Comparison of ENCODE assay signal across 8 cellular contexts in the genomic region with DNA sequence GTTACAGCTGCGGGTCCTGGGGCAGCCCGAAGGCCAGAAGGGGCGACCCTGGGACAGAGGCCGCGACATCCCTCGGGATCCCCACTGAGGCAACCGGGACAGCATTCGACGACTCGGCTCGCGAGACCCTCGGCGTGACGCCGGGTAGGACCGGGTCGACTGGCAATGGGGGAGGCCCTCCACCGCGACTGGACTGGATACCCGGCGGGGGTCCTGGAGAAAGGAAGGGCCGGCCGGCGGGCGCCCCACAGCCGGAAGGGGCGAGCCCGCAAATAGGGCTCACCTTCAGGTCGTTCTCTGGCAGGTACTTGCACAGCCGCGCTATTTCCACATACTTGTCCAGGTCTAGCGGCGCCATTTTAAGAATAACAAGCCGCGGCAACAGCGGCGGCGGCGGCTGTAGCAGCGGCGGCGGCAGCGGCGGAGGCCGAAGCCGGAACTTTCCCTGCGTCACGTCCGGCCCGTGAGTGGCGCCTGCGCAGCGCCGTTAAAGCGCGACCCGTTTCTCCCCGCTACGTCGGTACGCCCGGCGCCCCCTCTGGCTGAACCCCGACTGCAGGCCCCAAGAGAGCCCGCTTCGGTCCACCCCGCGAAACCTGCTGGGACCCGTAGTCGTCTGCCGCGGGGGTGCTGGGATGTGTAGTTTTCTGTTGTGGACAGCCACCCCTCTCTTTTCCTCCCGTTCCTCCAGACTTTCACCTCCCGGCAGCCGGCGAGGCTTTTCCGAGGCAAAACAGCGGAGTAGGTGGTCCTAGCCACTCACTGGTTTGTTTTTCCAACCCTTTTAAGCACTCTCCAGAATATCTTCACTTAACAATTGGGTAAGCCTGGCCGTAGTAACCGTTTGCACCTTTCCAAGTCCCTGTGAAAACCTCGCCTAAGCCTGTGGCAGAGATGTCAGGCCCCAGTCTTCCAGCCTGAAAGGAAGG. TPM values are rescaled to one million over a fixed set of nuclear protein-coding genes. Genes with fewer than 3 reads are reported as not detected.
DNase-seq lines count a peak whose midpoint lies in the region; ATAC-seq, FAIRE-seq and TF ChIP-seq lines count a peak whose summit lies in the region.

Gene PPP6C (minus strand): TSS at position 443 of the 929 bp plus-strand sequence. CDS start 85 bp downstream, at position 358.

- ATAC-seq in GM18873 (IDR thresholded peaks at IDR 0.05; ENCODE audit: low FRiP score, unreplicated experiment) (peak; percentile 90), HG03139 (IDR thresholded peaks at IDR 0.05; ENCODE audit: unreplicated experiment) (peak; percentile 99)

- no peak for FAIRE-seq in bronchial epithelial cell (lab: Jason Lieb, UNC)

- peak within 1 kb of the TSS; percentile 99 for H3K4me3 ChIP-seq in AG04450 (ENCODE audit: low read depth, low read length)
- H3K4me3 ChIP-seq in WI38 (ENCODE audit: low read depth, low read length), result peak within 1 kb of the TSS; percentile 99
- H3K4me3 ChIP-seq in bronchial epithelial cell (ENCODE audit: low read depth, low read length), result peak within 1 kb of the TSS; percentile 99

- DNase-seq in AG04450 (ENCODE audit: low read depth, low spot score), result peak; percentile 93
- peak; percentile 84 for DNase-seq in NCI-H2196 treated with DMSO at 0.1 percent for 48 hours (lab: John Stamatoyannopoulos, UW; ENCODE audit: unreplicated experiment)
- peak; percentile 89 for DNase-seq in bronchial epithelial cell (ENCODE audit: low read depth)
- peak; percentile 98 for DNase-seq in iPS-NIHi7 (ENCODE audit: extremely low spot score)
- peak; percentile 94 for DNase-seq in smooth muscle cell of the brain vasculature (ENCODE audit: low read depth, low spot score)

- H3K9me3 ChIP-seq in AG04450 (ENCODE audit: control insufficient read depth, insufficient read depth, low read length), result peaks cover 5% of the 10 kb centered on the region; the same call in 1 of the 2 replicates

- no peaks in the 10 kb centered on the region for H3K36me3 ChIP-seq in bronchial epithelial cell (ENCODE audit: control insufficient read depth, insufficient read depth, low read length)

- POLR2A ChIA-PET in AG04450 (lab: Yijun Ruan, JAX), result interaction anchor here (1.1 to 1.3 kb wide), 3 partner anchors 10 to 328 kb away, joined by 3 to 4 read pairs (median 3); partner anchors contain the start of gene HSPA5

- TF ChIP-seq CTCF in AG04450 (IDR thresholded peaks at IDR 0.05; ENCODE audit: low read depth, low read length) (peak; percentile 68), WI38 (IDR thresholded peaks at IDR 0.05; ENCODE audit: low read depth, low read length) (peak; percentile 53; the same call in 1 of the 2 replicates), bronchial epithelial cell (IDR thresholded peaks at IDR 0.05; ENCODE audit: insufficient read depth, low read length, severe bottlenecking) (peak; percentile 80)

- peak within 1 kb of the TSS; percentile 90 for H3K27ac ChIP-seq in AG04450 (ENCODE audit: low read depth, low read length)

- H3K27me3 ChIP-seq in AG04450 (ENCODE audit: control insufficient read depth, insufficient read depth, low read length) (no peaks in the 10 kb centered on the region), bronchial epithelial cell (ENCODE audit: control insufficient read depth, insufficient read depth, low read length) (no peaks in the 10 kb centered on the region)

- CTCF ChIA-PET in AG04450 (lab: Charles Lee), result no interaction called here

RNA-seq across cellular contexts. Expression of gene PPP6C, which starts in this region (rescaled TPM):
- polyA plus RNA-seq in AG04450 (2011; rRNA removed), result 24.3 and 34.8 TPM in 2 replicates
- polyA minus RNA-seq in AG04450 (2011; rRNA and poly(A)+ RNA removed), result 13.7 and 24.7 TPM in 2 replicates
- total RNA-seq in bronchial epithelial cell, result 9.0 and 10.5 TPM in 2 replicates

Comparison
In these comparisons a context has a peak if more than half of its experiments do, and no peak if none do; other contexts are left out.
1. Peak in every context shown above with its lines: DNase-seq, ATAC-seq, H3K4me3 ChIP-seq and H3K27ac ChIP-seq.